ENCODE assay signal across 4 cellular contexts in the genomic region with DNA sequence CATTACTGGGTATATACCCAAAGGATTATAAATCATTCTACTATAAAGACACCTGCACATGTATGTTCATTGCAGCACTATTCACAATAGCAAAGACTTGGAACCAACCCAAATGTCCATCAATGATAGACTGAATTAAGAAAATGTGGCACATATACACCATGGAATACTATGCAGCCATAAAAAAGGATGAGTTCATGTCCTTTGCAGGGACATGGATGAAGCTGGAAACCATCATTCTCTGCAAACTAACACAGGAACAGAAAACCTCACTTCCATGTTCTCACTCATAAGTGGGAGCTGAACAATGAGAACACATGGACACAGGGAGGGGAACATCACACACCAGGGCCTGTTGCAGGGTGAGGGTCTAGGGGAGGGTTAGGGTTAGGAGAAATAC. TPM values are rescaled to one million over a fixed set of nuclear protein-coding genes. Genes with fewer than 3 reads are reported as not detected.
"Had no signal": no experiment of that assay in that cellular context is flagged by ENCODE, and none has a peak within 500 bp of the region (broad histone marks: within the 10 kb centered on the region; RNA-seq: fewer than 3 reads in every experiment).

No MANE protein-coding gene starts in this region.

RNA-seq across cellular contexts. Expression of gene PLEKHG4B, which starts 56.4 kb away (rescaled TPM):
- total RNA-seq: naive thymus-derived CD8-positive, alpha-beta T cell; natural killer cell treated with Interleukin-12 subunit alpha and Interleukin-12 subunit beta and Interleukin-15 and Interleukin-18, amount 100 ng/mL, for 72 hours; psoas muscle; pulmonary artery endothelial cell had no signal
- polyA plus RNA-seq: naive thymus-derived CD8-positive, alpha-beta T cell had no signal
